ENCODE assay signal across 2 cellular contexts in genomic region chr5:163585206-163585605, GRCh38.
TF ChIP-seq lines count a peak whose summit lies in the region.

No MANE protein-coding gene starts in this region.

TF ChIP-seq in SK-N-SH, 30 proteins besides CTCF, POLR2A, EP300 and RAD21:
- TF ChIP-seq ZBTB33 (IDR thresholded peaks at IDR 0.05; ENCODE audit: borderline replicate concordance, low read depth): no peak
- no peak for TF ChIP-seq RXRA (IDR thresholded peaks at IDR 0.05; ENCODE audit: borderline replicate concordance, low read depth)
- TF ChIP-seq MEF2A (IDR thresholded peaks at IDR 0.05; ENCODE audit: borderline replicate concordance, low read depth): no peak
- no peak for TF ChIP-seq GATA2 (CRISPR knock-in tag; IDR thresholded peaks at IDR 0.05)
- 0 out of 2 replicates have a peak, but pooled peaks have one; percentile 33 for TF ChIP-seq FOSL2 (IDR thresholded peaks at IDR 0.05; ENCODE audit: borderline replicate concordance, low read depth)
- TF ChIP-seq USF2 (IDR thresholded peaks at IDR 0.05; ENCODE audit: borderline replicate concordance, low read depth, low read length): no peak
- TF ChIP-seq YY1 (IDR thresholded peaks at IDR 0.05; ENCODE audit: low read depth): no peak
- no peak for TF ChIP-seq NFIC (IDR thresholded peaks at IDR 0.05; ENCODE audit: borderline replicate concordance)
- no peak for TF ChIP-seq REST (IDR thresholded peaks at IDR 0.05; ENCODE audit: low read depth, low read length)
- no peak for TF ChIP-seq PBX3 (IDR thresholded peaks at IDR 0.05)
- TF ChIP-seq TCF12 (IDR thresholded peaks at IDR 0.05): 0 out of 2 replicates have a peak, but pooled peaks have one; percentile 19
- TF ChIP-seq TEAD4 (IDR thresholded peaks at IDR 0.05; ENCODE audit: borderline replicate concordance, insufficient read depth): no peak
- peak; percentile 25; the same call in 1 of the 2 replicates for TF ChIP-seq JUND (IDR thresholded peaks at IDR 0.05)
- no peak for TF ChIP-seq CHD2 (IDR thresholded peaks at IDR 0.05; ENCODE audit: low read length, partially characterized antibody)
- no peak for TF ChIP-seq SIN3A (IDR thresholded peaks at IDR 0.05; ENCODE audit: borderline replicate concordance, low read depth, low read length)
- TF ChIP-seq GABPA (IDR thresholded peaks at IDR 0.05; ENCODE audit: low read depth): no peak

TF ChIP-seq in SK-N-SH treated with all-trans-retinoic acid at 6 μM for 48 hours, 23 proteins besides CTCF, POLR2A, EP300 and RAD21 (continued from another document):
- TF ChIP-seq CREB5 (CRISPR knock-in tag; IDR thresholded peaks at IDR 0.05; ENCODE audit: low read depth) (no peak), GLIS3 (CRISPR knock-in tag; IDR thresholded peaks at IDR 0.05) (no peak), ZNF70 (CRISPR knock-in tag; IDR thresholded peaks at IDR 0.05) (no peak), ZFP30 (CRISPR knock-in tag; IDR thresholded peaks at IDR 0.05) (no peak), CSDC2 (CRISPR knock-in tag; IDR thresholded peaks at IDR 0.05) (no peak), ZNF565 (CRISPR knock-in tag; conservative IDR thresholded peaks at IDR 0.05; ENCODE audit: low read depth) (no peak), POU6F1 (CRISPR knock-in tag; IDR thresholded peaks at IDR 0.05; ENCODE audit: borderline replicate concordance, low read depth) (no peak), SNAI2 (CRISPR knock-in tag; IDR thresholded peaks at IDR 0.05) (no peak), CSRNP3 (CRISPR knock-in tag; IDR thresholded peaks at IDR 0.05) (no peak), ESRRG (CRISPR knock-in tag; IDR thresholded peaks at IDR 0.05) (no peak), TOX (CRISPR knock-in tag; IDR thresholded peaks at IDR 0.05; ENCODE audit: borderline replicate concordance) (no peak), ZFP3 (CRISPR knock-in tag; IDR thresholded peaks at IDR 0.05) (no peak), OSR1 (CRISPR knock-in tag; IDR thresholded peaks at IDR 0.05) (no peak), TCF4 (CRISPR knock-in tag; IDR thresholded peaks at IDR 0.05; ENCODE audit: borderline replicate concordance) (no peak), BACH2 (CRISPR knock-in tag; IDR thresholded peaks at IDR 0.05; ENCODE audit: borderline replicate concordance) (no peak)
TF ChIP-seq in SK-N-SH treated with all-trans-retinoic acid at 6 μM for 48 hours: peak in this region for 0.
